Comparison of ENCODE assay signal across 8 cellular contexts in the genomic region with DNA sequence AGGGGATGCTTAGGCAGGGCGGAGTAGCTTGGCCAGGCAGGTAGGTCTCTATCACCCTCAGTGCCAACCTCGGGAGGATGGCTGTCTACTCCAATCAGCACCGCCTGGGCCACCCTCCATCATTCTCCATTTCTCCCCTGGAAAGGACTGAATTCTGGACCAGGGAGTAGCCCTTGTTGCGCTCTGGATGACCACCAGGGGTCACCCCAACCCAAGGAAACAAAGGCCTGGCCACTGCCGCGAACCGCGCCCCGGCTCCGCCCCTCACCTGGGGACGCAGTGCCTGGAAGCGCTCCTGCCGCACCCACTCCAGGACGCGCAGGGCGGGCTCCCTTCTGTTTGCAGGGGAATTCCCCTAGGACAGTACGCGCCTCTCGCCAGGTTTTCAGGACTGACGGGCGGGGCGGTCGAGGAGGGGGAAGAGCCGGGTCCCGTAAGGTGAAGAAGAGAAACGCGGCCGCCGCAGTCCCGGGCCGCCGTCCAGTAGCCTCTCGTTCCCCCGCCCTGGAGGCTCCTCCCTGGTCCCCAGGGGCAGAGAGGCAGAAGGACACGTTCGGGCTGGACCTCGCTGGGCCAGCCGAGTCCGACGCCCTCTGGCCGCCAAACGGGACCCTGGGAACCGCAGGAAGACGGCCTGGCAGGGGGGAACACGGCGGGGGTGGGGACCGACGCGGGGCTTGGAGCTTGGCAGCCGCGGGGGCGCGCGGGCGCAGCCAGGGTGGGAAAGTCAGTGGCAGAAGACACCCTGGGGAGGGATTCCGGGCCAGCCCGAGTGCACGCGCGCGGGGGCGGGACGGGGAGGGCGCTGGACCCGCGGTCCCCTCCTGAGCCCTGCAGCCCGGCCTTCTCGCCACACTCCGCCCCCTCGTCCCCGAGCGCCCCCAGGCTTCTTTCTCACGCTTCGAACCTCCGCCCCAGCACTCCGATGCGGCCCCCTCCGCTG. TPM values are rescaled to one million over a fixed set of nuclear protein-coding genes. Genes with fewer than 3 reads are reported as not detected.
DNase-seq lines count a peak whose midpoint lies in the region; ATAC-seq and TF ChIP-seq lines count a peak whose summit lies in the region.

No MANE protein-coding gene starts in this region.

- H3K27me3 ChIP-seq in ACC112 (ENCODE audit: insufficient read depth, low read length) (peaks cover 98% of the 10 kb centered on the region), right lobe of liver (peaks cover 0 to 7% of the 10 kb centered on the region in 2 donors)

- DNase-seq in NCI-H526 (lab: John Stamatoyannopoulos, UW) (peak; percentile 96 to 99), dermis blood vessel endothelial cell (peak; percentile 76), right lobe of liver (peak; percentile 92 to 93 (median 93))
- DNase-seq in activated CD4-positive, alpha-beta T cell treated with anti-CD3 and anti-CD28 coated beads, Interleukin-2, amount 50 U/mL, for 24 hours (ENCODE audit: low read depth in 1 of 2, low spot score in 1 of 2) = peak; percentile 80 to 83
- DNase-seq in stimulated activated CD4-positive, alpha-beta T cell treated with anti-CD3 and anti-CD28 coated beads, Interleukin-2, amount 100 ng/mL, for 48 hours = peak; percentile 91 to 92

- H3K36me3 ChIP-seq in ACC112 (ENCODE audit: insufficient read depth, low read length) (no peaks in the 10 kb centered on the region), right lobe of liver (no peaks in the 10 kb centered on the region)

- H3K9me3 ChIP-seq in right lobe of liver = no peaks in the 10 kb centered on the region

- H3K79me2 ChIP-seq in ACC112 (ENCODE audit: control insufficient read depth, insufficient read depth, low read length, unreplicated experiment) = no peaks in the 10 kb centered on the region

- H3K4me3 ChIP-seq in ACC112 (ENCODE audit: low read depth, low read length) (peak overlapping the region; percentile 78), right lobe of liver (peak overlapping the region; percentile 53 to 57 (median 55))

- intact Hi-C loops in right lobe of liver (cut with DNase I) = loop anchor here in 1 of 2 donors (10.0 kb wide), 1 partner anchor 149 kb away; no protein-coding TSS in a partner anchor

- H3K4me1 ChIP-seq in ACC112 (ENCODE audit: control insufficient read depth, insufficient read depth, low read length, unreplicated experiment) (no peaks in the 10 kb centered on the region), right lobe of liver (peaks cover 0 to 7% (median 0%) of the 10 kb centered on the region in 4 donors)

- TF ChIP-seq CTCF in right lobe of liver (IDR thresholded peaks at IDR 0.05) = peak in 3 of 4 donors; percentile 93 to 99 (median 95)

- H2AFZ ChIP-seq in ACC112 (ENCODE audit: low read length, unreplicated experiment) = peak overlapping the region; percentile 39

- TF ChIP-seq POLR2A in right lobe of liver (IDR thresholded peaks at IDR 0.05) = no peak

- H3K27ac ChIP-seq in ACC112 (ENCODE audit: low read depth, low read length) = no peak overlapping the region
- no peak overlapping the region for H3K27ac ChIP-seq in right lobe of liver

- ATAC-seq in GM18867 (IDR thresholded peaks at IDR 0.05; ENCODE audit: unreplicated experiment) = peak; percentile 71
- ATAC-seq in HG03280 (IDR thresholded peaks at IDR 0.05; ENCODE audit: unreplicated experiment) = peak; percentile 83
- ATAC-seq in right lobe of liver = peak; percentile 98 to 99 (median 98)

- 5% methylated on average over 27 of the region's 78 CpGs for WGBS in right lobe of liver (ENCODE audit: insufficient coverage, low coverage, low lambda C conversion rate, missing lambda C conversion rate)

RNA-seq across cellular contexts. Expression of gene SCN4B, which starts 7.1 kb away (rescaled TPM):
- total RNA-seq in dermis blood vessel endothelial cell (0.09 TPM in 1 of 2 replicates, not detected in the other), right lobe of liver (under 1 TPM; 0.11 to 0.30 (median 0.23) TPM)

RNA-seq across cellular contexts. Expression of gene SCN2B, which starts 30.9 kb away (rescaled TPM):
- under 0.01 TPM in 1 of 2 replicates, not detected in the other for total RNA-seq in dermis blood vessel endothelial cell
- total RNA-seq in right lobe of liver = not detected

RNA-seq across cellular contexts. Expression of gene SMIM35, which starts 58.8 kb away (rescaled TPM):
- total RNA-seq in dermis blood vessel endothelial cell (not detected in 2 replicates), right lobe of liver (not detected)
